9 cellular contexts compared by ENCODE assay signal in genomic region chr20:31699801-31700728, GRCh38. TPM values are rescaled to one million over a fixed set of nuclear protein-coding genes. Genes with fewer than 3 reads are reported as not detected.
A peak's percentile ranks its signal among the peaks of the same experiment; 100 is the strongest.
DNase-seq lines count a peak whose midpoint lies in the region; FAIRE-seq and TF ChIP-seq lines count a peak whose summit lies in the region.
"Had no signal": no experiment of that assay in that cellular context is flagged by ENCODE, and none has a peak within 500 bp of the region (broad histone marks: within the 10 kb centered on the region; RNA-seq: fewer than 3 reads in every experiment).

No MANE protein-coding gene starts in this region.

- no peak overlapping the region for H2BK5ac ChIP-seq in mesendoderm (ENCODE audit: low read length)

- no peak overlapping the region for H2AK5ac ChIP-seq in mesendoderm (ENCODE audit: low read length)

- no CpG with 5 or more reads among the region's 7 CpGs for WGBS in mesendoderm (ENCODE audit: extremely low coverage, insufficient coverage, low lambda C conversion rate)
- WGBS in thymus: 92% methylated on average over 7 of the region's 7 CpGs

- POLR2A ChIA-PET in activated CD4-positive, alpha-beta T cell treated with anti-CD3 and anti-CD28 coated beads, Interleukin-2, amount 10 ng/mL, durations not matched to agents 7 days and 5 days (lab: Charles Lee): no interaction called here

- H2BK15ac ChIP-seq in mesendoderm (replicated peaks; ENCODE audit: low read depth): no peak overlapping the region

- no peak for TF ChIP-seq POLR2A in GM12891 (IDR thresholded peaks at IDR 0.05; ENCODE audit: low read depth, low read length)

- peaks cover 2% of the 10 kb centered on the region for H3K4me1 ChIP-seq in mesendoderm (ENCODE audit: control insufficient read depth, low read depth, low read length)
- H3K4me1 ChIP-seq in thymus (ENCODE audit: control insufficient read depth, insufficient read depth, low read length): peaks cover 55% of the 10 kb centered on the region

- peak overlapping the region; percentile 83 for H3K27ac Mint-ChIP-seq in activated CD4-positive, alpha-beta T cell treated with anti-CD3 and anti-CD28 coated beads, Interleukin-2, amount 10 ng/mL, durations not matched to agents 7 days and 5 days

- no peak overlapping the region for H4K8ac ChIP-seq in mesendoderm (ENCODE audit: low read depth, low read length)

- CTCF ChIA-PET in activated CD4-positive, alpha-beta T cell treated with anti-CD3 and anti-CD28 coated beads, Interleukin-2, amount 10 ng/mL, durations not matched to agents 7 days and 5 days (lab: Charles Lee): interaction anchor here (0.6 to 7.6 kb wide), 10 partner anchors 7 to 150 kb away, joined by 3 to 58 read pairs (median 4); partner anchors contain the start of gene BCL2L1

- H3K27me3 ChIP-seq in mesendoderm (ENCODE audit: insufficient read depth, low read length, poor library complexity) (no peaks in the 10 kb centered on the region), thymus (ENCODE audit: control insufficient read depth, insufficient read depth) (no peaks in the 10 kb centered on the region)

- no peak overlapping the region for H3K18ac ChIP-seq in mesendoderm (ENCODE audit: low read length)

- peaks cover 6% of the 10 kb centered on the region for H3K79me1 ChIP-seq in mesendoderm (ENCODE audit: low read length)

- H3K4ac ChIP-seq in mesendoderm (ENCODE audit: low read depth, low read length): no peak overlapping the region

- H3K9ac ChIP-seq in mesendoderm (ENCODE audit: low read length): no peak overlapping the region

- H3K4me2 ChIP-seq in mesendoderm (ENCODE audit: low read length): no peak overlapping the region

- peaks cover 49% of the 10 kb centered on the region for H3K36me3 Mint-ChIP-seq in activated CD4-positive, alpha-beta T cell treated with anti-CD3 and anti-CD28 coated beads, Interleukin-2, amount 10 ng/mL, durations not matched to agents 7 days and 5 days (ENCODE audit: low read depth)

- H3K4me3 ChIP-seq in mesendoderm (ENCODE audit: low read length) (no peak overlapping the region), thymus (ENCODE audit: low read length) (no peak overlapping the region)

- H4K5ac ChIP-seq in mesendoderm (ENCODE audit: low read length): no peak overlapping the region

- H3K27me3 Mint-ChIP-seq in activated CD4-positive, alpha-beta T cell treated with anti-CD3 and anti-CD28 coated beads, Interleukin-2, amount 10 ng/mL, durations not matched to agents 7 days and 5 days: no peaks in the 10 kb centered on the region

- H3K9me3 Mint-ChIP-seq in activated CD4-positive, alpha-beta T cell treated with anti-CD3 and anti-CD28 coated beads, Interleukin-2, amount 10 ng/mL, durations not matched to agents 7 days and 5 days: no peaks in the 10 kb centered on the region

- no peak for DNase-seq in activated CD4-positive, alpha-beta T cell treated with anti-CD3 and anti-CD28 coated beads, Interleukin-2, amount 10 ng/mL, durations not matched to agents 7 days and 5 days
- DNase-seq in activated CD4-positive, alpha-beta T cell treated with anti-CD3 and anti-CD28 coated beads for 4 hours: no peak
- no peak for DNase-seq in mesendoderm
- DNase-seq in NCI-H1092 (lab: John Stamatoyannopoulos, UW): no peak
- DNase-seq in GM12891 (ENCODE audit: insufficient read length, low spot score): no peak
- DNase-seq in NCI-H187 (lab: John Stamatoyannopoulos, UW): no peak
- DNase-seq: H7 had no signal

- no peak for FAIRE-seq in GM12891 (lab: Jason Lieb, UNC)

- H2BK120ac ChIP-seq in mesendoderm (ENCODE audit: low read depth, low read length): no peak overlapping the region

- no peak overlapping the region for H3K56ac ChIP-seq in mesendoderm (ENCODE audit: low read length)

- H3K4me1 Mint-ChIP-seq in activated CD4-positive, alpha-beta T cell treated with anti-CD3 and anti-CD28 coated beads, Interleukin-2, amount 10 ng/mL, durations not matched to agents 7 days and 5 days: peaks cover 59% of the 10 kb centered on the region

- H3K36me3 ChIP-seq in mesendoderm (ENCODE audit: control insufficient read depth, insufficient read depth, low read length) (no peaks in the 10 kb centered on the region), thymus (ENCODE audit: control insufficient read depth, insufficient read depth) (peaks cover 23% of the 10 kb centered on the region)

- no peaks in the 10 kb centered on the region for H3K79me2 ChIP-seq in mesendoderm (ENCODE audit: control insufficient read depth, insufficient read depth, low read length)

- H3K9me3 ChIP-seq in thymus (ENCODE audit: control insufficient read depth): no peaks in the 10 kb centered on the region

- no peak overlapping the region for H3K23ac ChIP-seq in mesendoderm (ENCODE audit: low read length)

- H3K27ac ChIP-seq in angular gyrus (ENCODE audit: low read depth, low read length) (peak overlapping the region; percentile 73), mesendoderm (ENCODE audit: low read depth, low read length) (peak overlapping the region; percentile 20), thymus (ENCODE audit: low read depth) (peak overlapping the region; percentile 9)

- H3K4me3 Mint-ChIP-seq in activated CD4-positive, alpha-beta T cell treated with anti-CD3 and anti-CD28 coated beads, Interleukin-2, amount 10 ng/mL, durations not matched to agents 7 days and 5 days: no peak overlapping the region

TF ChIP-seq in GM12891, 5 proteins besides CTCF, POLR2A, EP300 and RAD21:
- TF ChIP-seq SPI1 (IDR thresholded peaks at IDR 0.05; ENCODE audit: low read depth, low read length) (no peak), TAF1 (IDR thresholded peaks at IDR 0.05; ENCODE audit: low read depth, low read length) (no peak), POLR2AphosphoS5 (IDR thresholded peaks at IDR 0.05; ENCODE audit: low read depth, low read length) (no peak), PAX5 (IDR thresholded peaks at IDR 0.05; ENCODE audit: insufficient read depth, low read length, severe bottlenecking) (no peak), POU2F2 (IDR thresholded peaks at IDR 0.05; ENCODE audit: low read depth, low read length) (no peak)

RNA-seq across cellular contexts. Expression of gene BCL2L1, which starts 22.6 kb away (rescaled TPM):
- 10 to 100 TPM; 57.1 to 58.8 TPM for total RNA-seq in activated CD4-positive, alpha-beta T cell treated with anti-CD3 and anti-CD28 coated beads, Interleukin-2, amount 10 ng/mL, durations not matched to agents 7 days and 5 days
- polyA plus RNA-seq in mesendoderm (2013, experiment 1 of 2): 41.9 TPM
- polyA plus RNA-seq in mesendoderm (2013, experiment 2 of 2): 43.7 TPM
- 58.3 TPM for polyA plus RNA-seq in thymus
- 40.2 TPM for polyA plus RNA-seq in GM12891 (2012; ENCODE audit: low read depth, missing spikeins)

RNA-seq across cellular contexts. Expression of gene TPX2, which starts 39.0 kb away (rescaled TPM):
- 100 to 1,000 TPM; 164 to 193 TPM for total RNA-seq in activated CD4-positive, alpha-beta T cell treated with anti-CD3 and anti-CD28 coated beads, Interleukin-2, amount 10 ng/mL, durations not matched to agents 7 days and 5 days
- polyA plus RNA-seq in mesendoderm (2013, experiment 1 of 2): 119 TPM
- polyA plus RNA-seq in mesendoderm (2013, experiment 2 of 2): 120 TPM
- polyA plus RNA-seq in thymus: 8.2 TPM
- 52.8 TPM for polyA plus RNA-seq in GM12891 (2012; ENCODE audit: low read depth, missing spikeins)

Comparison
In these comparisons a context has a peak if more than half of its experiments do, and no peak if none do; other contexts are left out.
1. H3K27ac ChIP-seq: peak in every context shown above with its lines; median percentile 73 in angular gyrus; 20 in mesendoderm; 9 in thymus.